In genomic region chr6:100925756-100926155, GRCh38 we compare ENCODE assay signal across 17 cellular contexts. TPM values are rescaled to one million over a fixed set of nuclear protein-coding genes. Genes with fewer than 3 reads are reported as not detected.
DNase-seq lines count a peak whose midpoint lies in the region; ATAC-seq and TF ChIP-seq lines count a peak whose summit lies in the region.
"Had no signal": no experiment of that assay in that cellular context is flagged by ENCODE, and none has a peak within 500 bp of the region (broad histone marks: within the 10 kb centered on the region; RNA-seq: fewer than 3 reads in every experiment).

No MANE protein-coding gene starts in this region.

- ATAC-seq in mucosa of descending colon = no peak
- ATAC-seq in HG02571 (IDR thresholded peaks at IDR 0.05; ENCODE audit: unreplicated experiment) = no peak
- ATAC-seq: CD8-positive, alpha-beta T cell had no signal

- intact Hi-C loops in mucosa of descending colon (cut with DNase I, micrococcal nuclease) = no loop called here

- no peaks in the 10 kb centered on the region for H3K4me1 ChIP-seq in mucosa of descending colon (ENCODE audit: low read depth)
- H3K4me1 ChIP-seq: BE2C, BLaER1 had no signal

- H3K27ac ChIP-seq in C4-2B = peak overlapping the region; percentile 41; the same call in 1 of the 2 replicates
- H3K27ac ChIP-seq: BLaER1 had no signal

- no peak for TF ChIP-seq CTCF in C4-2B (conservative IDR thresholded peaks at IDR 0.05)
- no peak for TF ChIP-seq CTCF in LNCaP clone FGC (IDR thresholded peaks at IDR 0.05; ENCODE audit: control insufficient read depth, extremely low read depth, insufficient read depth)
- no peak for TF ChIP-seq CTCF in fibroblast of villous mesenchyme (IDR thresholded peaks at IDR 0.05; ENCODE audit: insufficient read depth, low read depth, low read length)
- no peak for TF ChIP-seq CTCF in mucosa of descending colon (IDR thresholded peaks at IDR 0.05)

- DNase-seq in LNCaP clone FGC (ENCODE audit: low read depth) (peak; percentile 74), fibroblast of villous mesenchyme (ENCODE audit: low read depth) (peak; percentile 66), mucosa of descending colon (no peak), islet precursor cell (no peak)
- DNase-seq: 8988T; ACHN; BE2C; C1 segment of cervical spinal cord; Caco-2; Calu3; CD4-positive, alpha-beta T cell; CD8-positive, alpha-beta T cell; DMS79 treated with DMSO at 0.1 percent for 48 hours; GF-D8 had no signal

- H3K36me3 ChIP-seq in mucosa of descending colon (ENCODE audit: low read depth) = no peaks in the 10 kb centered on the region
- H3K36me3 ChIP-seq: BE2C, BLaER1 had no signal

- H3K4me3 ChIP-seq in LNCaP clone FGC (ENCODE audit: low read depth, low read length) (no peak overlapping the region), fibroblast of villous mesenchyme (ENCODE audit: low read depth, low read length) (no peak overlapping the region), mucosa of descending colon (no peak overlapping the region)
- H3K4me3 ChIP-seq: BLaER1 had no signal

- no peaks in the 10 kb centered on the region for H3K9me3 ChIP-seq in mucosa of descending colon
- H3K9me3 ChIP-seq: BE2C, BLaER1, Caco-2 had no signal

RNA-seq across cellular contexts. Expression of gene ASCC3, which starts 44.6 kb away (rescaled TPM):
- total RNA-seq in fibroblast of villous mesenchyme (104 and 165 TPM in 2 replicates), mucosa of descending colon (10 to 100 TPM; 24.6 to 28.5 (median 27.8) TPM)

Comparison
In these comparisons a context has a peak if more than half of its experiments do, and no peak if none do; other contexts are left out.
1. DNase-seq: peak in LNCaP clone FGC (single experiment) and fibroblast of villous mesenchyme (single experiment); none in mucosa of descending colon (0 of 3) and islet precursor cell (single experiment).